ENCODE assay signal across 11 cellular contexts in the genomic region with DNA sequence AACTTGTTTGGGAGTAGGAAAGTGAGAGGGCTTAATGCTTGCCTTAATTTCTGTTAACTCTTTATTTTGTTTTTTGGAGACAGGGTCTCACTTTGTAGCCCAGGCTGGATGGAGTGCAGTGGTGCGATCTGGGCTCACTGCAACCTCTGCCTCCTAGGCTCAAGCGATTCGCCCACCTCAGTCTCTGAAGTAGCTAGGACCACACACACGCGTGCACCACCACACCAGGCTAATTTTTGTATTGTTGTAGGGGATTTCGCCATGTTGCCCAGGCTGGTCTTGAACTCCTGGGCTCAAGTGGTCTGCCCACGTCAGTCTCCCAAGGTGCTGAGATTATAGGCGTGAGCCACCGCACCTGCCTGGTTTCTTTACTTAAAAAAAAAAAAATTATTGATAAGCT. TPM values are rescaled to one million over a fixed set of nuclear protein-coding genes. Genes with fewer than 3 reads are reported as not detected.
DNase-seq lines count a peak whose midpoint lies in the region; ATAC-seq, FAIRE-seq and TF ChIP-seq lines count a peak whose summit lies in the region.
"Had no signal": no experiment of that assay in that cellular context is flagged by ENCODE, and none has a peak within 500 bp of the region (broad histone marks: within the 10 kb centered on the region; RNA-seq: fewer than 3 reads in every experiment).

No MANE protein-coding gene starts in this region.

- no peak overlapping the region for H2AFZ ChIP-seq in H9 (ENCODE audit: low read length)

- H3K27ac ChIP-seq in A549 = no peak overlapping the region
- H3K27ac ChIP-seq in H9 (ENCODE audit: insufficient read length, low read depth, low read length) = no peak overlapping the region

- H4K20me1 ChIP-seq in H9 (ENCODE audit: control insufficient read depth, insufficient read depth, insufficient read length) = no peaks in the 10 kb centered on the region

- DNase-seq in A549 (ENCODE audit: low read depth in 1 of 2, low spot score in 1 of 2) (no peak), H9 (no peak), memory B cell (ENCODE audit: low spot score in 2 of 2) (no peak), NCI-H446 (lab: John Stamatoyannopoulos, UW) (no peak), HuH-7.5 (ENCODE audit: low spot score) (no peak)
- DNase-seq: activated CD8-positive, alpha-beta memory T cell treated with anti-CD3 and anti-CD28 coated beads for 24 hours; NCI-H526 treated with DMSO at 0.1 percent for 48 hours; nucleus accumbens had no signal

- H2BK15ac ChIP-seq in H9 (ENCODE audit: low read depth, low read length) = no peak overlapping the region

- H3K56ac ChIP-seq in H9 (ENCODE audit: insufficient read length, low read depth, low read length) = no peak overlapping the region

- no peak overlapping the region for H2BK20ac ChIP-seq in H9 (ENCODE audit: low read depth, low read length, poor library complexity, severe bottlenecking)

- CTCF ChIA-PET in A549 (lab: Yijun Ruan, JAX) = interaction anchor here (1.5 to 2.7 kb wide), 2 partner anchors 17 to 120 kb away, joined by 4 to 12 read pairs; no protein-coding TSS in a partner anchor

- peak overlapping the region; percentile 98; the same call in 1 of the 3 replicates for H3K4me3 ChIP-seq in A549

- 95% methylated on average over 9 of the region's 9 CpGs for WGBS in A549 (ENCODE audit: missing lambda C conversion rate)
- no CpG with 5 or more reads among the region's 9 CpGs for WGBS in H9 (ENCODE audit: extremely low coverage, insufficient read length, low lambda C conversion rate)

- no peak for TF ChIP-seq EP300 in A549 (IDR thresholded peaks at IDR 0.05)

- H3K9ac ChIP-seq in H9 (ENCODE audit: extremely low read depth, insufficient read length, low read length) = no peak overlapping the region

- peak overlapping the region; percentile 82 to 93 for H3K4me3 Mint-ChIP-seq in H9
- peak overlapping the region; percentile 94 for H3K4me3 Mint-ChIP-seq in activated naive CD8-positive, alpha-beta T cell
- peak overlapping the region; percentile 32 for H3K4me3 Mint-ChIP-seq in memory B cell

- H3K9me3 ChIP-seq in A549 (no peaks in the 10 kb centered on the region), H9 (ENCODE audit: control insufficient read depth, low read depth, low read length) (no peaks in the 10 kb centered on the region)

- no peak overlapping the region for H4K5ac ChIP-seq in H9 (ENCODE audit: insufficient read length, low read depth, low read length)

- ATAC-seq in A549 (no peak), memory B cell (ENCODE audit: low read depth) (no peak), GM21825 (IDR thresholded peaks at IDR 0.05; ENCODE audit: unreplicated experiment) (no peak), HG02678 (IDR thresholded peaks at IDR 0.05; ENCODE audit: unreplicated experiment) (no peak)

- H3K27ac Mint-ChIP-seq in H9 = no peak overlapping the region
- H3K27ac Mint-ChIP-seq in activated naive CD8-positive, alpha-beta T cell = peak overlapping the region; percentile 93
- H3K27ac Mint-ChIP-seq in memory B cell = no peak overlapping the region

- no peak overlapping the region for H3K23ac ChIP-seq in H9 (ENCODE audit: insufficient read length, low read depth, low read length)

- no peak overlapping the region for H3K18ac ChIP-seq in H9 (ENCODE audit: insufficient read length, low read depth, low read length)

- peaks cover 9% of the 10 kb centered on the region for H3K23me2 ChIP-seq in H9 (ENCODE audit: insufficient read length, low read depth, low read length, poor library complexity, severe bottlenecking)

- no peaks in the 10 kb centered on the region; the same call in 1 of the 2 replicates for H3K27me3 ChIP-seq in H9 (ENCODE audit: insufficient read depth, low read length)

- peaks cover 60% of the 10 kb centered on the region for H3K4me1 ChIP-seq in A549
- H3K4me1 ChIP-seq in H9 (ENCODE audit: insufficient read depth, low read length) = no peaks in the 10 kb centered on the region; the same call in 1 of the 2 replicates

- peaks cover 29% of the 10 kb centered on the region for H3K79me2 ChIP-seq in H9 (ENCODE audit: insufficient read depth, low read length)

- H2BK12ac ChIP-seq in H9 (ENCODE audit: insufficient read length, low read depth, low read length) = no peak overlapping the region

- no peak for TF ChIP-seq RAD21 in A549 (conservative IDR thresholded peaks at IDR 0.05 in 1 of 2, IDR thresholded peaks at IDR 0.05 in 1 of 2)

- POLR2A ChIA-PET in A549 (lab: Yijun Ruan, JAX) = no interaction called here

- no peak overlapping the region for H4K91ac ChIP-seq in H9 (ENCODE audit: insufficient read length, low read depth, low read length)

- H3K36me3 Mint-ChIP-seq in H9 (ENCODE audit: insufficient read depth in 1 of 3, low read depth in 3 of 3) = peaks cover 12 to 28% (median 15%) of the 10 kb centered on the region in 3 experiments; a peak in 6 of 7 replicates
- peaks cover 4% of the 10 kb centered on the region for H3K36me3 Mint-ChIP-seq in activated naive CD8-positive, alpha-beta T cell
- H3K36me3 Mint-ChIP-seq in memory B cell = peaks cover 4% of the 10 kb centered on the region

- H3K4me1 Mint-ChIP-seq in H9 = peaks cover 31 to 42% of the 10 kb centered on the region in 2 experiments
- peaks cover 59% of the 10 kb centered on the region for H3K4me1 Mint-ChIP-seq in activated naive CD8-positive, alpha-beta T cell (ENCODE audit: low read depth)
- peaks cover 24% of the 10 kb centered on the region for H3K4me1 Mint-ChIP-seq in memory B cell

- no peak overlapping the region for H3T11ph ChIP-seq in H9 (ENCODE audit: low read length)

- H3K9me3 Mint-ChIP-seq in H9 (no peaks in the 10 kb centered on the region), memory B cell (no peaks in the 10 kb centered on the region)
- no peaks in the 10 kb centered on the region for H3K9me3 Mint-ChIP-seq in activated naive CD8-positive, alpha-beta T cell (ENCODE audit: low read depth)

- no peak for TF ChIP-seq POLR2A in A549 (IDR thresholded peaks at IDR 0.05; ENCODE audit: low read length)

- no peaks in the 10 kb centered on the region for H3K79me1 ChIP-seq in H9 (ENCODE audit: insufficient read depth, low read depth, low read length, poor library complexity, severe bottlenecking)

- H2AK5ac ChIP-seq in H9 (ENCODE audit: insufficient read length, low read length) = no peak overlapping the region

- no peak for TF ChIP-seq CTCF in A549 (IDR thresholded peaks at IDR 0.05)
- no peak for TF ChIP-seq CTCF in H9 (conservative IDR thresholded peaks at IDR 0.05)

- no peak overlapping the region for H4K8ac ChIP-seq in H9 (replicated peaks; ENCODE audit: insufficient read length, low read depth, low read length)

- H2BK120ac ChIP-seq in H9 (ENCODE audit: low read depth, low read length, poor library complexity, severe bottlenecking) = no peak overlapping the region

- peaks cover 13% of the 10 kb centered on the region for H3K27me3 Mint-ChIP-seq in H9 (ENCODE audit: low read depth)
- H3K27me3 Mint-ChIP-seq in activated naive CD8-positive, alpha-beta T cell = no peaks in the 10 kb centered on the region
- H3K27me3 Mint-ChIP-seq in memory B cell = peaks cover 12% of the 10 kb centered on the region

- H3K14ac ChIP-seq in H9 (ENCODE audit: insufficient read depth, low read length) = no peak overlapping the region

- no peak overlapping the region for H2BK5ac ChIP-seq in H9 (ENCODE audit: insufficient read length, low read length)

- H3K4me2 ChIP-seq in A549 (peak overlapping the region; percentile 78), H9 (ENCODE audit: insufficient read depth, insufficient read length, low read length) (no peak overlapping the region)

- FAIRE-seq in A549 (lab: Jason Lieb, UNC) = no peak

- no peak overlapping the region for H3K4ac ChIP-seq in H9 (ENCODE audit: low read depth, low read length)

TF ChIP-seq in A549, 52 proteins besides CTCF, POLR2A, EP300 and RAD21:
- TF ChIP-seq EHF (CRISPR knock-in tag; IDR thresholded peaks at IDR 0.05) (no peak), NFE2L2 (conservative IDR thresholded peaks at IDR 0.05; ENCODE audit: low read length) (no peak), ESRRA (IDR thresholded peaks at IDR 0.05; ENCODE audit: borderline replicate concordance, low read length) (no peak)
- TF ChIP-seq, protein P1, sequence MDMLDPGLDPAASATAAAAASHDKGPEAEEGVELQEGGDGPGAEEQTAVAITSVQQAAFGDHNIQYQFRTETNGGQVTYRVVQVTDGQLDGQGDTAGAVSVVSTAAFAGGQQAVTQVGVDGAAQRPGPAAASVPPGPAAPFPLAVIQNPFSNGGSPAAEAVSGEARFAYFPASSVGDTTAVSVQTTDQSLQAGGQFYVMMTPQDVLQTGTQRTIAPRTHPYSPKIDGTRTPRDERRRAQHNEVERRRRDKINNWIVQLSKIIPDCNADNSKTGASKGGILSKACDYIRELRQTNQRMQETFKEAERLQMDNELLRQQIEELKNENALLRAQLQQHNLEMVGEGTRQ (IDR thresholded peaks at IDR 0.05) = no peak
- TF ChIP-seq, protein P2, sequence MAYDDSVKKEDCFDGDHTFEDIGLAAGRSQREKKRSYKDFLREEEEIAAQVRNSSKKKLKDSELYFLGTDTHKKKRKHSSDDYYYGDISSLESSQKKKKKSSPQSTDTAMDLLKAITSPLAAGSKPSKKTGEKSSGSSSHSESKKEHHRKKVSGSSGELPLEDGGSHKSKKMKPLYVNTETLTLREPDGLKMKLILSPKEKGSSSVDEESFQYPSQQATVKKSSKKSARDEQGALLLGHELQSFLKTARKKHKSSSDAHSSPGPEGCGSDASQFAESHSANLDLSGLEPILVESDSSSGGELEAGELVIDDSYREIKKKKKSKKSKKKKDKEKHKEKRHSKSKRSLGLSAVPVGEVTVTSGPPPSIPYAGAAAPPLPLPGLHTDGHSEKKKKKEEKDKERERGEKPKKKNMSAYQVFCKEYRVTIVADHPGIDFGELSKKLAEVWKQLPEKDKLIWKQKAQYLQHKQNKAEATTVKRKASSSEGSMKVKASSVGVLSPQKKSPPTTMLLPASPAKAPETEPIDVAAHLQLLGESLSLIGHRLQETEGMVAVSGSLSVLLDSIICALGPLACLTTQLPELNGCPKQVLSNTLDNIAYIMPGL (CRISPR knock-in tag; IDR thresholded peaks at IDR 0.05; ENCODE audit: borderline replicate concordance) = no peak

RNA-seq across cellular contexts. Expression of a gene that starts 1.9 kb away (rescaled TPM):
- polyA plus RNA-seq in A549 (2011; rRNA removed) = 31.1 and 36.0 TPM in 2 replicates
- polyA plus RNA-seq in A549 (2012; cell fraction: cytosol; rRNA removed) = 28.4 and 29.8 TPM in 2 replicates
- 32.4 and 39.2 TPM in 2 replicates for polyA plus RNA-seq in A549 (2012; cell fraction: nucleus; rRNA removed)
- polyA plus RNA-seq in A549 (2017; fragmentation: RNase III; extraction: RNeasy Plus Mini Kit Qiagen cat#74134 plus additional on column Dnase treatment) = 23.1 to 23.9 TPM (median 23.3 TPM) in 3 replicates
- 37.4 and 43.9 TPM in 2 replicates for polyA minus RNA-seq in A549 (2011; rRNA and poly(A)+ RNA removed)
- total RNA-seq in H9 (2021) = 33.8 and 35.1 TPM in 2 replicates

Comparison
In these comparisons a context has a peak if more than half of its experiments do, and no peak if none do; other contexts are left out.
1. H3K4me3 Mint-ChIP-seq: peak in every context shown above with its lines; median percentile 94 in activated naive CD8-positive, alpha-beta T cell; 88 in H9; 32 in memory B cell.